ENCODE assay signal across 8 cellular contexts in genomic region chr5:90410178-90410762, GRCh38. TPM values are rescaled to one million over a fixed set of nuclear protein-coding genes. Genes with fewer than 3 reads are reported as not detected.
DNase-seq lines count a peak whose midpoint lies in the region; ATAC-seq, FAIRE-seq and TF ChIP-seq lines count a peak whose summit lies in the region.

No MANE protein-coding gene starts in this region.

- no peak for FAIRE-seq in kidney (lab: Jason Lieb, UNC)

- H3K9me3 ChIP-seq in kidney (ENCODE audit: control insufficient read depth in 1 of 2, low read length in 2 of 2) (no peaks in the 10 kb centered on the region), thyroid gland (no peaks in the 10 kb centered on the region)

- ATAC-seq in GM19397 (IDR thresholded peaks at IDR 0.05; ENCODE audit: unreplicated experiment) = no peak
- no peak for ATAC-seq in activated CD8-positive, alpha-beta T cell treated with anti-CD3 and anti-CD28 coated beads, Interleukin-2, amount 10 ng/mL, durations not matched to agents 7 days and 5 days

- no peaks in the 10 kb centered on the region for H3K9me3 Mint-ChIP-seq in activated CD8-positive, alpha-beta T cell treated with anti-CD3 and anti-CD28 coated beads, Interleukin-2, amount 10 ng/mL, durations not matched to agents 7 days and 5 days (ENCODE audit: insufficient read depth)

- no peaks in the 10 kb centered on the region for H3K27me3 ChIP-seq in thyroid gland

- TF ChIP-seq CTCF in VCaP (conservative IDR thresholded peaks at IDR 0.05) = no peak
- TF ChIP-seq CTCF in kidney (IDR thresholded peaks at IDR 0.05; ENCODE audit: borderline replicate concordance, extremely low read depth, insufficient read depth) = no peak
- peak in 2 of 6 experiments; percentile 2 to 12 for TF ChIP-seq CTCF in thyroid gland (IDR thresholded peaks at IDR 0.05)

- H3K27ac Mint-ChIP-seq in activated CD8-positive, alpha-beta T cell treated with anti-CD3 and anti-CD28 coated beads, Interleukin-2, amount 10 ng/mL, durations not matched to agents 7 days and 5 days = no peak overlapping the region

- H3K4me3 ChIP-seq in kidney (ENCODE audit: low read length in 2 of 2) = peak overlapping the region; percentile 97 to 100
- H3K4me3 ChIP-seq in thyroid gland (replicated peaks in 1 of 3) = peak overlapping the region in 2 of 3 donors; percentile 76 to 90

- peaks cover 13% of the 10 kb centered on the region for H3K36me3 Mint-ChIP-seq in activated CD8-positive, alpha-beta T cell treated with anti-CD3 and anti-CD28 coated beads, Interleukin-2, amount 10 ng/mL, durations not matched to agents 7 days and 5 days (ENCODE audit: low read depth)

- peak overlapping the region; percentile 92 to 100 for H3K9ac ChIP-seq in kidney (ENCODE audit: low read length in 2 of 2)

- peak overlapping the region; percentile 92 for H3K27ac ChIP-seq in VCaP
- H3K27ac ChIP-seq in kidney (ENCODE audit: low read depth in 2 of 2, low read length in 2 of 2) = peak overlapping the region; percentile 85 to 92
- H3K27ac ChIP-seq in thyroid gland = peak overlapping the region; percentile 70 to 88 (median 77)

- POLR2A ChIA-PET in activated CD8-positive, alpha-beta T cell treated with anti-CD3 and anti-CD28 coated beads, Interleukin-2, amount 10 ng/mL, durations not matched to agents 7 days and 5 days (lab: Charles Lee) = interaction anchor here (0.7 to 2.4 kb wide), 14 partner anchors 10 to 970 kb away, joined by 3 to 22 read pairs (median 5); partner anchors contain the start of genes LYSMD3, MBLAC2 and POLR3G

- H3K4me1 Mint-ChIP-seq in activated CD8-positive, alpha-beta T cell treated with anti-CD3 and anti-CD28 coated beads, Interleukin-2, amount 10 ng/mL, durations not matched to agents 7 days and 5 days (ENCODE audit: low read depth) = peaks cover 11% of the 10 kb centered on the region

- intact Hi-C loops in kidney (cut with DNase I) (no loop called here), thyroid gland (cut with DNase I) (no loop called here)

- no peaks in the 10 kb centered on the region for H3K27me3 Mint-ChIP-seq in activated CD8-positive, alpha-beta T cell treated with anti-CD3 and anti-CD28 coated beads, Interleukin-2, amount 10 ng/mL, durations not matched to agents 7 days and 5 days (ENCODE audit: low read depth)

- no peak overlapping the region for H3K4me3 Mint-ChIP-seq in activated CD8-positive, alpha-beta T cell treated with anti-CD3 and anti-CD28 coated beads, Interleukin-2, amount 10 ng/mL, durations not matched to agents 7 days and 5 days

- peaks cover 0 to 3% of the 10 kb centered on the region in 2 donors for H3K36me3 ChIP-seq in kidney (ENCODE audit: control insufficient read depth in 1 of 2, insufficient read depth in 2 of 2, low read length in 2 of 2)
- no peaks in the 10 kb centered on the region for H3K36me3 ChIP-seq in thyroid gland

- no peak for TF ChIP-seq POLR2A in thyroid gland (IDR thresholded peaks at IDR 0.05)

- H3K4me1 ChIP-seq in kidney (ENCODE audit: control insufficient read depth in 1 of 2, insufficient read depth in 1 of 2, low read depth in 1 of 2, low read length in 2 of 2) = peaks cover 3 to 4% of the 10 kb centered on the region in 2 donors
- H3K4me1 ChIP-seq in thyroid gland = peaks cover 0 to 6% of the 10 kb centered on the region in 2 donors

- CTCF ChIA-PET in activated CD8-positive, alpha-beta T cell treated with anti-CD3 and anti-CD28 coated beads, Interleukin-2, amount 10 ng/mL, durations not matched to agents 7 days and 5 days (lab: Charles Lee) = interaction anchor here (0.8 to 3.1 kb wide), 8 partner anchors 10 to 119 kb away, joined by 3 to 16 read pairs (median 8); partner anchors contain the start of genes LYSMD3, MBLAC2 and POLR3G

- DNase-seq in NCI-H2227 treated with DMSO at 0.1 percent for 48 hours (lab: John Stamatoyannopoulos, UW) (peak; percentile 59), NCI-H2227 (lab: John Stamatoyannopoulos, UW; ENCODE audit: unreplicated experiment) (no peak), kidney (no peak), thyroid gland (no peak), NCI-H187 (lab: John Stamatoyannopoulos, UW) (no peak)
- DNase-seq in activated CD8-positive, alpha-beta T cell treated with anti-CD3 and anti-CD28 coated beads, Interleukin-2, amount 10 ng/mL, durations not matched to agents 7 days and 5 days = no peak

- 2 to 4% methylated on average over 10 of the region's 10 CpGs for WGBS in thyroid gland, 2 donors

RNA-seq across cellular contexts. Expression of gene CETN3, which starts 0.7 kb away (rescaled TPM):
- 19.8 TPM for total RNA-seq in kidney
- 50.0 TPM for polyA plus RNA-seq in kidney (ENCODE audit: insufficient read depth, low read depth, low replicate concordance)
- 10 to 100 TPM in 3 of 4 donors, 1 to 10 TPM in 1; 8.4 to 17.3 (median 13.4) TPM for total RNA-seq in thyroid gland
- 10 to 100 TPM; 30.6 to 31.3 TPM for total RNA-seq in activated CD8-positive, alpha-beta T cell treated with anti-CD3 and anti-CD28 coated beads, Interleukin-2, amount 10 ng/mL, durations not matched to agents 7 days and 5 days
